Comparison of ENCODE assay signal across 19 cellular contexts in the genomic region with DNA sequence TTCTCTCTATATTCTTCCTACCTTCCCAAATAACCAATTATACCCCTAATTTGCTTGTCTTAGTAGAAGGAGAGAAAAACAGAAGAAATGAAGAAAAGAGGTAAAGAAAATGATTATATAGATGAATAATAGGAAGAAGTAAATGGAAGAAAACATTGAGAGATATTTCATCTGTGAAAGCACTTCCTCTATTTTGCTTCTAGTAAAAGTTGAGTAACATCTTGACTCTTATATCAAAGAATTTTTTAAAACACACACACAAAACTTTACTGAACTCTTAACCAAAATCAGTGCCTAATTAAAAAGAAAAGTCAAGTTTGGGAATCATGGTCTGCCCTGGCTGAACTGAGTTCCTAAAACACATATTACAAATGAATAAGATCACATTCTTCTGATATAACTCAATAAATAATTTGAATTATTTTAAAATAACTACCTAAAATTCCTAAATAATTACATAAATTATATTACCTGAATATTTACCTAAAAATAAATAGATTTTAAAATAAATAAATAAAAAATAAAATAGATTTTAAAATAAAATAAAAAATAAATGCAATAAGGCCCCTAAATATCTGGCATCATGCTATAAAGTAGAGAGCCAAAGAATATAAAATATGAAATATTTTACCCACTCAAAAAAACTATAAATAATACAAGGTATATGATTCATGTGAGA. TPM values are rescaled to one million over a fixed set of nuclear protein-coding genes. Genes with fewer than 3 reads are reported as not detected.
"Had no signal": no experiment of that assay in that cellular context is flagged by ENCODE, and none has a peak within 500 bp of the region (broad histone marks: within the 10 kb centered on the region; RNA-seq: fewer than 3 reads in every experiment).

No MANE protein-coding gene starts in this region.

- H3K4me3 Mint-ChIP-seq: dendritic cell treated with granulocyte-macrophage colony-stimulating factor and Interleukin-4, amounts not matched to agents 40 ng/mL and 50 ng/mL, for 4 days; immature natural killer cell; naive thymus-derived CD8-positive, alpha-beta T cell; stimulated activated naive CD8-positive, alpha-beta T cell treated with anti-CD3 and anti-CD28 coated beads, Interleukin-15, amount 100 ng/mL, for 72 hours had no signal

- H3K4me1 Mint-ChIP-seq: immature natural killer cell; naive thymus-derived CD8-positive, alpha-beta T cell had no signal

- DNase-seq: activated CD4-positive, alpha-beta T cell treated with anti-CD3 and anti-CD28 coated beads for 48 hours; activated T-cell treated with anti-CD3 and anti-CD28 coated beads for 4 hours; amygdala; brain microvascular endothelial cell; erythroblast; immature natural killer cell; naive thymus-derived CD8-positive, alpha-beta T cell; posterior cingulate gyrus; stimulated activated CD4-positive, alpha-beta T cell treated with anti-CD3 and anti-CD28 coated beads, Interleukin-4, amount 100 ng/mL, for 4 hours; stimulated activated naive CD8-positive, alpha-beta T cell treated with anti-CD3 and anti-CD28 coated beads, Interleukin-15, amount 100 ng/mL, for 72 hours; testis had no signal

- H3K27me3 Mint-ChIP-seq: dendritic cell treated with granulocyte-macrophage colony-stimulating factor and Interleukin-4, amounts not matched to agents 40 ng/mL and 50 ng/mL, for 4 days had no signal

- H3K4me3 ChIP-seq: testis had no signal

- H3K27me3 ChIP-seq: brain microvascular endothelial cell, neutrophil, testis had no signal

- ATAC-seq: activated naive CD4-positive, alpha-beta T cell treated with anti-CD3 and anti-CD28 coated beads, Interleukin-2, amount 50 U/mL, for 72 hours; naive thymus-derived CD8-positive, alpha-beta T cell; stimulated activated naive CD8-positive, alpha-beta T cell treated with anti-CD3 and anti-CD28 coated beads, Interleukin-15, amount 100 ng/mL, for 72 hours had no signal

- H3K4me1 ChIP-seq: testis had no signal

- H3K36me3 Mint-ChIP-seq: immature natural killer cell; naive thymus-derived CD8-positive, alpha-beta T cell had no signal

- H3K9me3 ChIP-seq: neutrophil, testis had no signal

- H3K9me3 Mint-ChIP-seq: dendritic cell treated with granulocyte-macrophage colony-stimulating factor and Interleukin-4, amounts not matched to agents 40 ng/mL and 50 ng/mL, for 4 days; immature natural killer cell; naive thymus-derived CD8-positive, alpha-beta T cell had no signal

- H3K27ac ChIP-seq: brain microvascular endothelial cell, neutrophil, testis had no signal

- H3K36me3 ChIP-seq: brain microvascular endothelial cell, neutrophil had no signal

- H3K27ac Mint-ChIP-seq: activated naive CD4-positive, alpha-beta T cell treated with anti-CD3 and anti-CD28 coated beads, Interleukin-2, amount 50 U/mL, for 72 hours; dendritic cell treated with granulocyte-macrophage colony-stimulating factor and Interleukin-4, amounts not matched to agents 40 ng/mL and 50 ng/mL, for 4 days; immature natural killer cell; naive thymus-derived CD8-positive, alpha-beta T cell; stimulated activated naive CD8-positive, alpha-beta T cell treated with anti-CD3 and anti-CD28 coated beads, Interleukin-15, amount 100 ng/mL, for 72 hours had no signal

RNA-seq across cellular contexts. Expression of a gene that starts 8.8 kb away (rescaled TPM):
- total RNA-seq: activated CD8-positive, alpha-beta memory T cell treated with anti-CD3 and anti-CD28 coated beads for 36 hours; lung microvascular endothelial cell; mononuclear cell; naive thymus-derived CD8-positive, alpha-beta T cell; skeletal muscle tissue; ureter had no signal
- polyA plus RNA-seq: immature natural killer cell; naive thymus-derived CD8-positive, alpha-beta T cell had no signal

RNA-seq across cellular contexts. Expression of a gene that starts 47.6 kb away (rescaled TPM):
- total RNA-seq: activated CD8-positive, alpha-beta memory T cell treated with anti-CD3 and anti-CD28 coated beads for 36 hours; lung microvascular endothelial cell; naive thymus-derived CD8-positive, alpha-beta T cell; skeletal muscle tissue; ureter had no signal
- polyA plus RNA-seq: immature natural killer cell had no signal
